In genomic region chr1:46210561-46210960, GRCh38 we compare ENCODE assay signal across 34 cellular contexts. TPM values are rescaled to one million over a fixed set of nuclear protein-coding genes. Genes with fewer than 3 reads are reported as not detected.
"Had no signal": no experiment of that assay in that cellular context is flagged by ENCODE, and none has a peak within 500 bp of the region (broad histone marks: within the 10 kb centered on the region; RNA-seq: fewer than 3 reads in every experiment).

No MANE protein-coding gene starts in this region.

- DNase-seq: activated B cell treated with CpG ODN at 0.5 μM for 24 hours; activated CD4-positive, alpha-beta memory T cell treated with anti-CD3 and anti-CD28 coated beads for 36 hours; activated CD4-positive, alpha-beta T cell treated with anti-CD3 and anti-CD28 coated beads for 4 hours; activated CD4-positive, alpha-beta T cell treated with anti-CD3 and anti-CD28 coated beads, Interleukin-2, amount 10 ng/mL, durations not matched to agents 24 days and 14 days; activated CD4-positive, alpha-beta T cell treated with anti-CD3 and anti-CD28 coated beads, Interleukin-2, amount 50 U/mL, for 1 hour; activated CD4-positive, alpha-beta T cell treated with anti-CD3 and anti-CD28 coated beads, Interleukin-2, amount 50 U/mL, for 4 hours; activated CD4-positive, CD25-positive, alpha-beta regulatory T cell treated with anti-CD3 and anti-CD28 coated beads, Interleukin-2, amount 50 U/mL, for 72 hours; activated CD8-positive, alpha-beta memory T cell treated with anti-CD3 and anti-CD28 coated beads, Interleukin-2, amount 50 U/mL, for 4 hours; activated CD8-positive, alpha-beta T cell treated with anti-CD3 and anti-CD28 coated beads for 36 hours; activated effector memory CD4-positive, alpha-beta T cell treated with anti-CD3 and anti-CD28 coated beads, Interleukin-2, amount 50 U/mL, for 16 hours; activated gamma-delta T cell treated with Interleukin-2 at 50 U/mL for 16 hours; activated naive CD4-positive, alpha-beta T cell; activated naive CD4-positive, alpha-beta T cell treated with anti-CD3 and anti-CD28 coated beads for 36 hours; activated naive CD4-positive, alpha-beta T cell treated with anti-CD3 and anti-CD28 coated beads, Interleukin-2, amount 50 U/mL, for 16 hours; activated naive CD8-positive, alpha-beta T cell treated with anti-CD3 and anti-CD28 coated beads for 36 hours; activated T-cell treated with anti-CD3 and anti-CD28 coated beads for 4 hours; activated T-cell treated with anti-CD3 and anti-CD28 coated beads, Interleukin-2, amount 50 U/mL, for 1 hour; activated T-cell treated with anti-CD3 and anti-CD28 coated beads, Interleukin-2, amount 50 U/mL, for 4 hours; activated T-cell treated with anti-CD3 and anti-CD28 coated beads, Interleukin-2, amount 50 U/mL, for 72 hours; adrenal gland; amniotic stem cell; aorta; body of pancreas; brain microvascular endothelial cell; T-helper 1 cell; T-helper 2 cell; T-helper 9 cell had no signal

RNA-seq across cellular contexts. Expression of gene LURAP1, which starts 7.4 kb away (rescaled TPM):
- total RNA-seq: activated B cell treated with CpG ODN at 0.5 μM for 24 hours; activated naive CD8-positive, alpha-beta T cell treated with anti-CD3 and anti-CD28 coated beads for 36 hours; activated T-cell treated with anti-CD3 and anti-CD28 coated beads, Interleukin-2, amount 50 U/mL, for 4 hours; activated T-helper 1 cell treated with anti-CD3 and anti-CD28 coated beads, Interleukin-12 subunit alpha, Interleukin-12 subunit beta, Interleukin-2, Interleukin-4 antibody, amounts not matched to agents 30 ng/mL and 10 ng/mL and 1 ng/mL, durations not matched to agents 14 hours and 24 hours and 36 hours had no signal

RNA-seq across cellular contexts. Expression of gene P3R3URF, which starts 34.3 kb away (rescaled TPM):
- total RNA-seq: activated B cell treated with CpG ODN at 0.5 μM for 24 hours; activated CD4-positive, alpha-beta memory T cell treated with anti-CD3 and anti-CD28 coated beads for 36 hours; activated CD4-positive, alpha-beta T cell treated with anti-CD3 and anti-CD28 coated beads, Interleukin-2, amount 10 ng/mL, durations not matched to agents 24 days and 14 days; activated CD8-positive, alpha-beta memory T cell treated with anti-CD3 and anti-CD28 coated beads for 36 hours; activated CD8-positive, alpha-beta T cell treated with anti-CD3 and anti-CD28 coated beads for 36 hours; activated naive CD4-positive, alpha-beta T cell treated with anti-CD3 and anti-CD28 coated beads for 36 hours; activated naive CD4-positive, alpha-beta T cell treated with anti-CD3 and anti-CD28 coated beads, Interleukin-2, amount 50 U/mL, for 72 hours; activated naive CD8-positive, alpha-beta T cell treated with anti-CD3 and anti-CD28 coated beads for 36 hours; activated T-cell treated with anti-CD3 and anti-CD28 coated beads, Interleukin-2, amount 50 U/mL, for 4 hours; activated T-cell treated with anti-CD3 and anti-CD28 coated beads, Interleukin-2, amount 50 U/mL, for 72 hours; activated T-helper 1 cell treated with anti-CD3 and anti-CD28 coated beads, Interleukin-12 subunit alpha, Interleukin-12 subunit beta, Interleukin-2, Interleukin-4 antibody, amounts not matched to agents 30 ng/mL and 10 ng/mL and 1 ng/mL, durations not matched to agents 14 hours and 24 hours and 36 hours; activated T-helper 17 cell treated with anti-CD3 and anti-CD28 coated beads, Interleukin-2, amount 50 U/mL, for 72 hours; adrenal gland; aorta; astrocyte; body of pancreas; breast epithelium; cerebellum had no signal

RNA-seq across cellular contexts. Expression of gene TSPAN1, which starts 35.7 kb away (rescaled TPM):
- total RNA-seq: activated B cell treated with CpG ODN at 0.5 μM for 24 hours; activated CD4-positive, alpha-beta T cell treated with anti-CD3 and anti-CD28 coated beads, Interleukin-2, amount 10 ng/mL, durations not matched to agents 24 days and 14 days; activated CD8-positive, alpha-beta memory T cell treated with anti-CD3 and anti-CD28 coated beads for 36 hours; activated CD8-positive, alpha-beta T cell treated with anti-CD3 and anti-CD28 coated beads for 36 hours; activated naive CD4-positive, alpha-beta T cell treated with anti-CD3 and anti-CD28 coated beads for 36 hours; activated naive CD4-positive, alpha-beta T cell treated with anti-CD3 and anti-CD28 coated beads, Interleukin-2, amount 50 U/mL, for 72 hours; activated T-helper 1 cell treated with anti-CD3 and anti-CD28 coated beads, Interleukin-12 subunit alpha, Interleukin-12 subunit beta, Interleukin-2, Interleukin-4 antibody, amounts not matched to agents 30 ng/mL and 10 ng/mL and 1 ng/mL, durations not matched to agents 14 hours and 24 hours and 36 hours; activated T-helper 17 cell treated with anti-CD3 and anti-CD28 coated beads, Interleukin-2, amount 50 U/mL, for 72 hours had no signal
